In genomic region chr11:35180311-35181233, GRCh38 we compare ENCODE assay signal across 11 cellular contexts. TPM values are rescaled to one million over a fixed set of nuclear protein-coding genes. Genes with fewer than 3 reads are reported as not detected.
DNase-seq lines count a peak whose midpoint lies in the region; ATAC-seq, FAIRE-seq and TF ChIP-seq lines count a peak whose summit lies in the region.
"Had no signal": no experiment of that assay in that cellular context is flagged by ENCODE, and none has a peak within 500 bp of the region (broad histone marks: within the 10 kb centered on the region; RNA-seq: fewer than 3 reads in every experiment).

No MANE protein-coding gene starts in this region.

- H3K27ac Mint-ChIP-seq in activated naive CD4-positive, alpha-beta T cell treated with anti-CD3 and anti-CD28 coated beads, Interleukin-2, amount 50 U/mL, for 72 hours: peak overlapping the region; percentile 65 to 74

- H3K27ac ChIP-seq in muscle layer of colon (ENCODE audit: low read depth, low read length): peak overlapping the region; percentile 6
- no peak overlapping the region for H3K27ac ChIP-seq in testis

- H3K9ac ChIP-seq in muscle layer of colon (ENCODE audit: low read length): no peak overlapping the region

- no peak for TF ChIP-seq POLR2A in GM12891 (IDR thresholded peaks at IDR 0.05; ENCODE audit: low read depth, low read length)
- no peak for TF ChIP-seq POLR2A in testis (IDR thresholded peaks at IDR 0.05)

- FAIRE-seq in GM12891 (lab: Jason Lieb, UNC): no peak

- H3K4me3 ChIP-seq in muscle layer of colon (ENCODE audit: low read depth in 1 of 2, low read length in 2 of 2) (no peak overlapping the region), testis (no peak overlapping the region)

- H3K4me1 ChIP-seq in muscle layer of colon (ENCODE audit: insufficient read depth, low read length) (peaks cover 45% of the 10 kb centered on the region), testis (no peaks in the 10 kb centered on the region)

- 54 to 60% methylated on average over 5 of the region's 5 CpGs for WGBS in testis, 2 donors

- ATAC-seq in activated naive CD4-positive, alpha-beta T cell treated with anti-CD3 and anti-CD28 coated beads, Interleukin-2, amount 50 U/mL, for 72 hours: no peak
- no peak for ATAC-seq in GM21576 (IDR thresholded peaks at IDR 0.05; ENCODE audit: unreplicated experiment)

- no peaks in the 10 kb centered on the region for H3K9me3 ChIP-seq in muscle layer of colon (ENCODE audit: low read length)
- H3K9me3 ChIP-seq in testis: no peaks in the 10 kb centered on the region

- no peak for TF ChIP-seq CTCF in testis (IDR thresholded peaks at IDR 0.05)

- peaks cover 50 to 61% of the 10 kb centered on the region in 2 donors for H3K36me3 Mint-ChIP-seq in activated naive CD4-positive, alpha-beta T cell treated with anti-CD3 and anti-CD28 coated beads, Interleukin-2, amount 50 U/mL, for 72 hours

- no peaks in the 10 kb centered on the region for H3K27me3 ChIP-seq in muscle layer of colon (ENCODE audit: control insufficient read depth in 1 of 2, insufficient read depth in 2 of 2, low read length in 2 of 2)
- H3K27me3 ChIP-seq in testis: no peaks in the 10 kb centered on the region

- intact Hi-C loops in testis (cut with DNase I; ENCODE audit: low total_unique reads): no loop called here

- DNase-seq in A172 (ENCODE audit: low spot score) (peak; percentile 79), GM12891 (ENCODE audit: insufficient read length, low spot score) (no peak), AML-193 (lab: John Stamatoyannopoulos, UW) (no peak), C1 segment of cervical spinal cord (lab: John Stamatoyannopoulos, UW) (no peak), testis (no peak)
- DNase-seq in activated naive CD4-positive, alpha-beta T cell treated with anti-CD3 and anti-CD28 coated beads, Interleukin-2, amount 50 U/mL, for 72 hours (ENCODE audit: low spot score in 2 of 2): no peak
- DNase-seq: activated CD4-positive, alpha-beta T cell treated with anti-CD3 and anti-CD28 coated beads for 4 hours; hippocampal formation; NCI-H2029 treated with DMSO at 0.1 percent for 48 hours had no signal

- H3K9me3 Mint-ChIP-seq in activated naive CD4-positive, alpha-beta T cell treated with anti-CD3 and anti-CD28 coated beads, Interleukin-2, amount 50 U/mL, for 72 hours: no peaks in the 10 kb centered on the region

- H3K36me3 ChIP-seq in muscle layer of colon (ENCODE audit: insufficient read depth, low read length) (peaks cover 69% of the 10 kb centered on the region), testis (ENCODE audit: low read depth, missing control alignments) (no peaks in the 10 kb centered on the region)

TF ChIP-seq in GM12891, 5 proteins besides CTCF, POLR2A, EP300 and RAD21:
- TF ChIP-seq POLR2AphosphoS5 (IDR thresholded peaks at IDR 0.05; ENCODE audit: low read depth, low read length): peak; percentile 43; the same call in 1 of the 2 replicates
- no peak for TF ChIP-seq SPI1 (IDR thresholded peaks at IDR 0.05; ENCODE audit: low read depth, low read length)
- TF ChIP-seq PAX5 (IDR thresholded peaks at IDR 0.05; ENCODE audit: insufficient read depth, low read length, severe bottlenecking): no peak

RNA-seq across cellular contexts. Expression of gene CD44, which starts 41.6 kb away (rescaled TPM):
- 179 and 324 TPM in 2 replicates for total RNA-seq in A172 (2014; rRNA removed; shearing (Covaris generic))
- 726 TPM for polyA plus RNA-seq in GM12891 (2012; ENCODE audit: low read depth, missing spikeins)
- 100 to 1,000 TPM; 321 to 381 TPM for total RNA-seq in activated naive CD4-positive, alpha-beta T cell treated with anti-CD3 and anti-CD28 coated beads, Interleukin-2, amount 50 U/mL, for 72 hours
- total RNA-seq in testis: 10 to 100 TPM in 1 of 2 donors, 1 to 10 TPM in 1; 4.0 to 13.4 TPM
- polyA plus RNA-seq in testis (ENCODE audit: insufficient read depth, low read depth, low replicate concordance): 44.5 TPM

Comparison
In these comparisons a context has a peak if more than half of its experiments do, and no peak if none do; other contexts are left out.
1. RNA of gene CD44, which starts 41.6 kb away (total RNA-seq): 321 to 381 TPM in activated naive CD4-positive, alpha-beta T cell treated with anti-CD3 and anti-CD28 coated beads, Interleukin-2, amount 50 U/mL, for 72 hours and 179 to 324 TPM in A172; 4.0 to 13.4 TPM in testis; every median in the first group is over 10 times any median in the second.